ENCODE assay signal across 8 cellular contexts in the genomic region with DNA sequence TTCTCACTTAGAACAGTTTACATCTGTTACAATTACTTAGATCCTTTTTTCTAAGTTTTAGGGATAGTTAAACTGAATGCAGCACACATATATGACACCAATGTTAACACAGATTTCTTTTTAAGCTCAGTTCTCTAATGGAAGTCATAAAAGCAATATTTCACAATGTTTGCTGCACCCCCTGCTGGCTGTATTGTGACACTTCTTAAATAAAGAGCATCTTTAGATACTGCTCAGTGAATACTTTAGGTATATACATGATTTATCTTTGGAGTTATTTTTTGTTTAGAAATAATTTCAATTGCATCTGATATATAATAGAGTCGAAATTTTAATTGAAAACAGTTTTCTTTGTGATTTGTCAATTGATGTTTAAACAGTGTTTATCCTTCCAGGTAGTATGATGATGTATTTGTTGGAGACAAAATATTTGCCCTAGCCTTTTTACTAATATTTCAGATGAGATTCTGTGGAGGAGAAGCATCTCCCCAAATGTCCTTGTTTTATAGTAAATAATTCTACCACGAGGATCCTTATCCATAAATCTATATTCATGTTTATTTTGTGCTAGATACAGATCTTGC.
DNase-seq lines count a peak whose midpoint lies in the region; ATAC-seq, FAIRE-seq and TF ChIP-seq lines count a peak whose summit lies in the region.

No MANE protein-coding gene starts in this region.

- POLR2A ChIA-PET in A549 (lab: Yijun Ruan, JAX), result interaction anchor here (1.0 kb wide), 2 partner anchors 137 to 174 kb away, joined by 3 read pairs; partner anchors contain the start of gene ST7

- peak; percentile 73 for FAIRE-seq in A549 (lab: Jason Lieb, UNC)

- H3K4me1 ChIP-seq in A549, result peaks cover 74% of the 10 kb centered on the region

- TF ChIP-seq CTCF in A549 (IDR thresholded peaks at IDR 0.05), result peak; percentile 87
- peak; percentile 43; the same call in 1 of the 2 replicates for TF ChIP-seq CTCF in GM12874 (IDR thresholded peaks at IDR 0.05; ENCODE audit: insufficient read depth, low read depth, low read length)
- peak; percentile 57 for TF ChIP-seq CTCF in foreskin fibroblast (IDR thresholded peaks at IDR 0.05; ENCODE audit: low read depth, low read length)

- WGBS in A549 (ENCODE audit: missing lambda C conversion rate), result 3% methylated on average over 2 of the region's 2 CpGs

- H3K4me3 ChIP-seq in A549 (no peak overlapping the region), foreskin fibroblast (ENCODE audit: low read depth in 1 of 2, low read length in 2 of 2) (no peak overlapping the region)

- no peaks in the 10 kb centered on the region for H3K9me3 ChIP-seq in A549

- peak; percentile 61 to 70 for TF ChIP-seq RAD21 in A549 (conservative IDR thresholded peaks at IDR 0.05 in 1 of 2, IDR thresholded peaks at IDR 0.05 in 1 of 2)

- peak; percentile 64 to 71; a peak in 4 of 6 replicates for ATAC-seq in A549
- ATAC-seq in HG03135 (IDR thresholded peaks at IDR 0.05; ENCODE audit: unreplicated experiment), result peak; percentile 52

- no peak for TF ChIP-seq EP300 in A549 (IDR thresholded peaks at IDR 0.05)

- CTCF ChIA-PET in A549 (lab: Yijun Ruan, JAX), result interaction anchor here (0.6 to 3.5 kb wide), 19 partner anchors 10 to 264 kb away, joined by 3 to 24 read pairs (median 4); no protein-coding TSS in a partner anchor

- no peak overlapping the region; a peak in 1 of 6 replicates for H3K27ac ChIP-seq in A549

- peak in 1 of 2 experiments; percentile 69 for DNase-seq in A549 (ENCODE audit: low read depth in 1 of 2, low spot score in 1 of 2)
- peak; percentile 54 for DNase-seq in NCI-H460 (ENCODE audit: extremely low read depth, low read depth)
- peak; percentile 50 for DNase-seq in activated CD8-positive, alpha-beta memory T cell treated with anti-CD3 and anti-CD28 coated beads, Interleukin-2, amount 50 U/mL, for 4 hours
- peak; percentile 44 to 78 for DNase-seq in foreskin fibroblast
- DNase-seq in renal cortical epithelial cell (ENCODE audit: low read depth), result peak; percentile 52
- no peak for DNase-seq in 8988T

- TF ChIP-seq POLR2A in A549 (IDR thresholded peaks at IDR 0.05; ENCODE audit: low read length), result no peak

- H3K4me2 ChIP-seq in A549, result no peak overlapping the region

TF ChIP-seq in A549, 52 proteins besides CTCF, POLR2A, EP300 and RAD21:
- TF ChIP-seq SMC3 (IDR thresholded peaks at IDR 0.05) (peak; percentile 74), NFE2L2 (conservative IDR thresholded peaks at IDR 0.05; ENCODE audit: low read length) (no peak), FOXS1 (CRISPR knock-in tag; IDR thresholded peaks at IDR 0.05) (no peak), CEBPB (IDR thresholded peaks at IDR 0.05) (peak; percentile 77 to 92; a peak in 3 of 4 replicates)
